ENCODE assay signal across 27 cellular contexts in genomic region chr5:82376309-82376708, GRCh38.
"Had no signal": no experiment of that assay in that cellular context is flagged by ENCODE, and none has a peak within 500 bp of the region (broad histone marks: within the 10 kb centered on the region; RNA-seq: fewer than 3 reads in every experiment).

No MANE protein-coding gene starts in this region.

- H3K36me3 Mint-ChIP-seq: naive B cell, natural killer cell had no signal

- H3K4me1 Mint-ChIP-seq: immature natural killer cell, naive B cell, natural killer cell had no signal

- H3K27ac ChIP-seq: left ventricle myocardium inferior, ovary, right lobe of liver, suprapubic skin, transverse colon, upper lobe of left lung, vagina had no signal

- H3K27ac Mint-ChIP-seq: immature natural killer cell; naive B cell; natural killer cell; progenitor cell of endocrine pancreas; stimulated activated naive CD8-positive, alpha-beta T cell treated with anti-CD3 and anti-CD28 coated beads, Interleukin-15, Interleukin-2, amounts not matched to agents 100 ng/mL and 50 ng/mL, for 24 hours had no signal

- H3K4me3 Mint-ChIP-seq: immature natural killer cell; mesothelial cell of epicardium; naive B cell; natural killer cell; stimulated activated naive CD8-positive, alpha-beta T cell treated with anti-CD3 and anti-CD28 coated beads, Interleukin-15, Interleukin-2, amounts not matched to agents 100 ng/mL and 50 ng/mL, for 24 hours had no signal

- H3K27me3 Mint-ChIP-seq: naive B cell, progenitor cell of endocrine pancreas had no signal

- H3K9me3 Mint-ChIP-seq: natural killer cell; stimulated activated naive CD8-positive, alpha-beta T cell treated with anti-CD3 and anti-CD28 coated beads, Interleukin-15, Interleukin-2, amounts not matched to agents 100 ng/mL and 50 ng/mL, for 24 hours had no signal

- H3K27me3 ChIP-seq: heart right ventricle, ovary, right atrium auricular region, right lobe of liver, suprapubic skin, transverse colon, upper lobe of left lung, vagina had no signal

- ATAC-seq: left colon, natural killer cell had no signal

- DNase-seq: heart right ventricle; immature natural killer cell; kidney; left colon; left ventricle myocardium inferior; mesendoderm; naive B cell; natural killer cell; ovary; right lobe of liver; stimulated activated CD4-positive, alpha-beta T cell treated with anti-CD3 and anti-CD28 coated beads, Interleukin-12 subunit alpha, Interleukin-12 subunit beta, amount 100 ng/mL, for 4 hours; stimulated activated CD4-positive, alpha-beta T cell treated with anti-CD3 and anti-CD28 coated beads, Interleukin-15, amount 100 ng/mL, for 24 hours; stimulated activated CD4-positive, alpha-beta T cell treated with anti-CD3 and anti-CD28 coated beads, Interleukin-2, amount 100 ng/mL, for 24 hours; stimulated activated CD4-positive, alpha-beta T cell treated with anti-CD3 and anti-CD28 coated beads, Interleukin-4, amount 100 ng/mL, for 1 hour; stimulated activated naive CD4-positive, alpha-beta T cell; transverse colon; upper lobe of left lung had no signal

- FAIRE-seq: islet of Langerhans, kidney had no signal

- H3K4me1 ChIP-seq: heart right ventricle, left ventricle myocardium inferior, right atrium auricular region, right lobe of liver, transverse colon, upper lobe of left lung, vagina had no signal

- H3K36me3 ChIP-seq: heart right ventricle, left ventricle myocardium inferior, ovary, right atrium auricular region, right lobe of liver, suprapubic skin, thoracic aorta, transverse colon, upper lobe of left lung, vagina had no signal

- H3K9me3 ChIP-seq: heart right ventricle, left ventricle myocardium inferior, ovary, right atrium auricular region, right lobe of liver, suprapubic skin, thoracic aorta, transverse colon, upper lobe of left lung, vagina had no signal

- H3K4me3 ChIP-seq: heart right ventricle, left ventricle myocardium inferior, lung, ovary, right atrium auricular region, right lobe of liver, skin epidermis, suprapubic skin, thoracic aorta, transverse colon, upper lobe of left lung, vagina had no signal
